In the genomic region with DNA sequence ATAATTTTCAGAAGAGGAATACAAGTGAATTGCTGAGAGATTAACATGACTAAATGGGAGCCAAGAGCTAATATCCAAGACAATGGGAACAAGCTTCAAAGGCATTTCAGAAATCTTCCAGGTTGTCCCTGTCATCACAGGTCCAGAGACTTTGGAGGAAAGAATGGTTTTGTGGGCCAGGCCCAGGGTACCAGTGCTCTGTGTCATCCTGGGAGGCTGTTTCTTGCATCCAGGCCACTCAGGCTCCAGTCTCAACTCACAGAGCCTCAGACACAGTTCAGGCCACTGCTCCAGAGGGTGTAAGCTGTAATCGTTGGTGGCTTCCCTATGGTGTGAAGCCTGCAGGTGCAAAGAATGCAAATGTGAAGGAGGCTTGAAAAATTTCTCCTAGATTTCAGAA, we compare ENCODE assay signal across 22 cellular contexts.
"Had no signal": no experiment of that assay in that cellular context is flagged by ENCODE, and none has a peak within 500 bp of the region (broad histone marks: within the 10 kb centered on the region; RNA-seq: fewer than 3 reads in every experiment).

No MANE protein-coding gene starts in this region.

- DNase-seq: dorsolateral prefrontal cortex; effector CD4-positive, alpha-beta T cell; foreskin fibroblast; gastrocnemius medialis; head of caudate nucleus; left ventricle myocardium superior; lower lobe of right lung; natural killer cell; pancreas; retina; right lobe of liver; small intestine; stimulated activated CD4-positive, alpha-beta T cell treated with anti-CD3 and anti-CD28 coated beads, Interleukin-15, amount 100 ng/mL, for 24 hours; stimulated activated CD4-positive, alpha-beta T cell treated with anti-CD3 and anti-CD28 coated beads, Interleukin-2, amount 100 ng/mL, for 48 hours; stimulated activated naive B cell treated with anti-CD40 and anti-IgM and Interleukin-4, amounts not matched to agents 10 μg/mL and 1 μg/mL and 100 μg/mL, for 72 hours; transverse colon; upper lobe of right lung; uterus had no signal

- H3K27ac Mint-ChIP-seq: natural killer cell; stimulated activated naive B cell treated with anti-CD40 and anti-IgM and Interleukin-4, amounts not matched to agents 10 μg/mL and 1 μg/mL and 100 μg/mL, for 72 hours; stimulated activated naive CD8-positive, alpha-beta T cell treated with anti-CD3 and anti-CD28 coated beads, Interleukin-15, Interleukin-2, amounts not matched to agents 100 ng/mL and 50 ng/mL, for 24 hours had no signal

- ATAC-seq: esophagus mucosa, gastrocnemius medialis, left ventricle myocardium superior, lower lobe of right lung, natural killer cell, pancreas, right lobe of liver, upper lobe of right lung had no signal

- H3K27ac ChIP-seq: dorsolateral prefrontal cortex, epithelial cell of prostate, gastrocnemius medialis, lower lobe of right lung, pancreas, right lobe of liver, suprapubic skin, transverse colon, upper lobe of right lung, uterus had no signal

- H3K9me3 ChIP-seq: gastrocnemius medialis, lower lobe of right lung, pancreas, right lobe of liver, uterus had no signal

- H3K4me3 ChIP-seq: dorsolateral prefrontal cortex, gastrocnemius medialis, lower lobe of right lung, pancreas, right lobe of liver, suprapubic skin, transverse colon, upper lobe of right lung, uterus had no signal

- H3K27me3 ChIP-seq: gastrocnemius medialis, pancreas, right lobe of liver, suprapubic skin, transverse colon, upper lobe of right lung, uterus had no signal

- H3K36me3 ChIP-seq: gastrocnemius medialis, lower lobe of right lung, pancreas, right lobe of liver, suprapubic skin, transverse colon, upper lobe of right lung had no signal

- H3K4me3 Mint-ChIP-seq: natural killer cell; stimulated activated naive B cell treated with anti-CD40 and anti-IgM and Interleukin-4, amounts not matched to agents 10 μg/mL and 1 μg/mL and 100 μg/mL, for 72 hours; stimulated activated naive CD8-positive, alpha-beta T cell treated with anti-CD3 and anti-CD28 coated beads, Interleukin-15, Interleukin-2, amounts not matched to agents 100 ng/mL and 50 ng/mL, for 24 hours had no signal

- H3K27me3 Mint-ChIP-seq: stimulated activated naive B cell treated with anti-CD40 and anti-IgM and Interleukin-4, amounts not matched to agents 10 μg/mL and 1 μg/mL and 100 μg/mL, for 72 hours; stimulated activated naive CD8-positive, alpha-beta T cell treated with anti-CD3 and anti-CD28 coated beads, Interleukin-15, Interleukin-2, amounts not matched to agents 100 ng/mL and 50 ng/mL, for 24 hours had no signal

- H3K4me1 ChIP-seq: gastrocnemius medialis, lower lobe of right lung, pancreas, right lobe of liver, suprapubic skin, transverse colon, upper lobe of right lung, uterus had no signal

- H3K36me3 Mint-ChIP-seq: stimulated activated naive B cell treated with anti-CD40 and anti-IgM and Interleukin-4, amounts not matched to agents 10 μg/mL and 1 μg/mL and 100 μg/mL, for 72 hours had no signal
